Comparison of ENCODE assay signal across 1 cellular context in the genomic region with DNA sequence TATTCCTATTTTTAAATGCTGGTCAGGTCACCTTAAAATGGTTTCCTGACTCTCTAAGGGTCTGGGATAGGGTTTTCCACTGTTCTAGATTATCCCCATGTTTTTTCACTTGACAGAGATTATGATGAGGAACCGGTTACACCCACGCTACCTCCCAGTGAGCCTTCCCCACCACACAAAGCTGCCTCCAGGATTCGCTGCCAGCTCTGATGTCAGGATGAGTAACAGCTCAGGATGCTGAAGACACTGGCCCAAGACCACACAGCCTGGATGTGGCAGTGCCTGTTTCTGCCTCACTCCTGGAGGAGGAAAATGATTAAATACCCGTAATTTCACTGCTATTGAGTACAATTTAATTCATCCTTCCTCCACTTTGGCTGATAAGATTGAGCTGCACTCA.
TF ChIP-seq lines count a peak whose summit lies in the region.

No MANE protein-coding gene starts in this region.

TF ChIP-seq in HepG2, 621 proteins besides CTCF, POLR2A, EP300 and RAD21:
- TF ChIP-seq ZNF839 (CRISPR knock-in tag; IDR thresholded peaks at IDR 0.05; ENCODE audit: borderline replicate concordance) (no peak), ZNF768 (CRISPR knock-in tag; IDR thresholded peaks at IDR 0.05) (peak; percentile 71), ZNF547 (CRISPR knock-in tag; IDR thresholded peaks at IDR 0.05) (no peak)
TF ChIP-seq in HepG2: peak in this region for 1.
